21 cellular contexts compared by ENCODE assay signal in the genomic region with DNA sequence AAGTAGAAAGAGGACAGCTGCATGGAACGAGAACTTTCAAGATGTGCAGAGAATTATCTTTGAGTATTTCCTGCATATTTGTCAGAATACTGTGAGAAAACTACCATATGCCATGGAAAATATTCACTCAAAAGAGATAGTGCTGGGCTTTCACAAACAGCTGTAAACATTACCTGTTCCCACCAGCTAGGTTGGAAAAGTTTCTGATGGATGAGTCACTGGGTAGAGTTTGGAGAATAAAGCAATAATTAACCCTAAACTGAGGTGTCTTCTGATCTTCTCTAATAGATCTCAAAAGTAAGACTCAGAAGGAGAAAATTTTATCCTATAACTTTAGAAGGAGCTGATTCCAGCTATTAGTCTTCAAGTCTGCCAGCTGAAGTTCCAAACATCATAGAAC. TPM values are rescaled to one million over a fixed set of nuclear protein-coding genes. Genes with fewer than 3 reads are reported as not detected.
"Had no signal": no experiment of that assay in that cellular context is flagged by ENCODE, and none has a peak within 500 bp of the region (broad histone marks: within the 10 kb centered on the region; RNA-seq: fewer than 3 reads in every experiment).

No MANE protein-coding gene starts in this region.

- DNase-seq: activated CD4-positive, alpha-beta T cell treated with anti-CD3 and anti-CD28 coated beads, Interleukin-2, amount 10 ng/mL, durations not matched to agents 24 days and 14 days; activated CD4-positive, alpha-beta T cell treated with anti-CD3 and anti-CD28 coated beads, Interleukin-2, amount 50 U/mL, for 4 hours; activated CD8-positive, alpha-beta T cell treated with anti-CD3 and anti-CD28 coated beads for 36 hours; activated gamma-delta T cell; activated naive CD4-positive, alpha-beta T cell treated with Interleukin-2 at 50 U/mL for 16 hours; activated naive CD8-positive, alpha-beta T cell treated with anti-CD3 and anti-CD28 coated beads, Interleukin-2, amount 10 ng/mL, durations not matched to agents 7 days and 5 days; activated T-cell treated with anti-CD3 and anti-CD28 coated beads, Interleukin-2, amount 50 U/mL, for 1 hour; activated T-cell treated with anti-CD3 and anti-CD28 coated beads, Interleukin-2, amount 50 U/mL, for 72 hours; body of pancreas; NCI-H1048; NCI-H1105 treated with DMSO at 0.1 percent for 48 hours; NCI-H1436; NCI-H1694; NCI-H1930; NCI-H2081 treated with DMSO at 0.1 percent for 48 hours; NCI-H345; NCI-H524 treated with DMSO at 0.1 percent for 48 hours; SHP77; SJCRH30 had no signal

- ATAC-seq: activated CD8-positive, alpha-beta T cell treated with anti-CD3 and anti-CD28 coated beads for 36 hours; activated T-cell treated with anti-CD3 and anti-CD28 coated beads, Interleukin-2, amount 50 U/mL, for 72 hours; body of pancreas; Panc1 had no signal

RNA-seq across cellular contexts. Expression of gene FSIP2, which starts 3.9 kb away (rescaled TPM):
- total RNA-seq: activated CD8-positive, alpha-beta memory T cell treated with anti-CD3 and anti-CD28 coated beads for 36 hours had no signal
